ENCODE assay signal across 3 cellular contexts in the genomic region with DNA sequence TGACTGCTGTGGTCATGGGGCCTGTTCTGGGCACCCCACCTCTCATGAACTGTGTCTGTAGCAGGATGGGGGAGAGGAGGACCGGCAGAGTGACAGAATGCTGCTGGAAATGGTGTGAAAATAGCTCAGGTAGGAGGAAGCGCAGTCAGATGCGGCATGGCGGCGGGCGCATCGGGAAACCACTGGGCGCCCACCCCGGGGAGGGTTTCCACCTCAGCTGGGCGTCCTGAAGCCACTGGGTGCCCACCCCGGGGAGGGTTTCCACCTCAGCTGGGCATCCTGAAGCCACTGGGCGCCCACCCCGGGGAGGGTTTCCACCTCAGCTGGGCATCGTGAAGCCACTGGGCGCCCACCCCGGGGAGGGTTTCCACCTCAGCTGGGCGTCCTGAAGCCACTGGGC. TPM values are rescaled to one million over a fixed set of nuclear protein-coding genes. Genes with fewer than 3 reads are reported as not detected.
"Had no signal": no experiment of that assay in that cellular context is flagged by ENCODE, and none has a peak within 500 bp of the region (broad histone marks: within the 10 kb centered on the region; RNA-seq: fewer than 3 reads in every experiment).

No MANE protein-coding gene starts in this region.

RNA-seq across cellular contexts. Expression of a gene that starts 52.6 kb away (rescaled TPM):
- total RNA-seq: HepG2, HT1080, K562 had no signal
- polyA plus RNA-seq: HepG2, K562 had no signal
